ENCODE assay signal across 1 cellular context in genomic region chr5:176591667-176592066, GRCh38.
TF ChIP-seq lines count a peak whose summit lies in the region.
"Not testable (repeated sequence)": the region's sequence is repeated elsewhere in the genome, so short reads cannot be mapped to it uniquely, and the experiment has no call there.

No MANE protein-coding gene starts in this region.

TF ChIP-seq in HEK293, 187 proteins besides CTCF, POLR2A, EP300 and RAD21 (continued from another document):
- TF ChIP-seq BCL6B (tag by site-specific recombination; IDR thresholded peaks at IDR 0.05) (peak; percentile 57; the same call in 1 of the 2 replicates), ZNF266 (tag by site-specific recombination; IDR thresholded peaks at IDR 0.05; ENCODE audit: low read depth) (peak; percentile 88), YY2 (tag by site-specific recombination; IDR thresholded peaks at IDR 0.05) (peak; percentile 72; the same call in 1 of the 2 replicates), ZSCAN16 (tag by site-specific recombination; IDR thresholded peaks at IDR 0.05) (peak; percentile 78; the same call in 1 of the 2 replicates), GLI4 (tag by site-specific recombination; IDR thresholded peaks at IDR 0.05) (peak; percentile 94; the same call in 1 of the 2 replicates), ZNF670 (tag by site-specific recombination; IDR thresholded peaks at IDR 0.05; ENCODE audit: low read depth) (peak; percentile 97; the same call in 1 of the 2 replicates), ZNF658 (tag by site-specific recombination; IDR thresholded peaks at IDR 0.05) (0 out of 2 replicates have a peak, but pooled peaks have one; percentile 92), ZNF157 (tag by site-specific recombination; IDR thresholded peaks at IDR 0.05) (peak; percentile 63), ZNF423 (tag by site-specific recombination; IDR thresholded peaks at IDR 0.05) (peak; percentile 33; the same call in 1 of the 2 replicates), ZNF202 (tag by site-specific recombination; IDR thresholded peaks at IDR 0.05; ENCODE audit: borderline replicate concordance) (peak; percentile 98), ZBTB10 (tag by site-specific recombination; IDR thresholded peaks at IDR 0.05) (peak; percentile 63; the same call in 1 of the 2 replicates), ZNF280C (tag by site-specific recombination; IDR thresholded peaks at IDR 0.05) (peak; percentile 100), ZNF488 (tag by site-specific recombination; IDR thresholded peaks at IDR 0.05) (0 out of 2 replicates have a peak, but pooled peaks have one; percentile 88), ZNF211 (tag by site-specific recombination; IDR thresholded peaks at IDR 0.05; ENCODE audit: low read depth) (0 out of 2 replicates have a peak, but pooled peaks have one; percentile 63), ZNF548 (tag by site-specific recombination; IDR thresholded peaks at IDR 0.05) (0 out of 2 replicates have a peak, but pooled peaks have one; percentile 29), HOXD13 (CRISPR knock-in tag; IDR thresholded peaks at IDR 0.05; ENCODE audit: borderline replicate concordance) (peak; percentile 19; the same call in 1 of the 2 replicates), ZNF140 (tag by site-specific recombination; IDR thresholded peaks at IDR 0.05) (peak; percentile 50; the same call in 1 of the 2 replicates), ZNF2 (tag by site-specific recombination; IDR thresholded peaks at IDR 0.05) (0 out of 2 replicates have a peak, but pooled peaks have one; percentile 73), ZSCAN5A (tag by site-specific recombination; IDR thresholded peaks at IDR 0.05) (peak; percentile 87; the same call in 1 of the 2 replicates), ZNF785 (tag by site-specific recombination; IDR thresholded peaks at IDR 0.05) (peak; percentile 92), ZNF791 (tag by site-specific recombination; IDR thresholded peaks at IDR 0.05) (peak; percentile 87; the same call in 1 of the 2 replicates), ZNF274 (tag by site-specific recombination; IDR thresholded peaks at IDR 0.05; ENCODE audit: borderline replicate concordance) (peak; percentile 75; the same call in 1 of the 2 replicates), ZFP69B (tag by site-specific recombination; IDR thresholded peaks at IDR 0.05) (peak; percentile 68), ZSCAN23 (tag by site-specific recombination; IDR thresholded peaks at IDR 0.05) (peak; percentile 54; the same call in 1 of the 2 replicates)
- not testable (repeated sequence) for TF ChIP-seq ZNF274 (IDR thresholded peaks at IDR 0.05; ENCODE audit: low read length)
TF ChIP-seq in HEK293: peak in this region for 42; not testable (repeated sequence) for 145.
